31 cellular contexts compared by ENCODE assay signal in genomic region chr2:209029249-209029648, GRCh38.
"Had no signal": no experiment of that assay in that cellular context is flagged by ENCODE, and none has a peak within 500 bp of the region (broad histone marks: within the 10 kb centered on the region; RNA-seq: fewer than 3 reads in every experiment).

No MANE protein-coding gene starts in this region.

- H3K4me3 ChIP-seq: neural progenitor cell, ovary, psoas muscle, skin epidermis, smooth muscle cell, spleen, suprapubic skin, testis, tibial artery, transverse colon, upper lobe of right lung, uterus had no signal

- H3K27ac Mint-ChIP-seq: natural killer cell; nephron; neural progenitor cell; progenitor cell of endocrine pancreas; stimulated activated memory B cell treated with anti-CD40 and anti-IgM and Interleukin-4, amounts not matched to agents 10 μg/mL and 1 μg/mL and 100 μg/mL, for 72 hours; stimulated activated naive CD8-positive, alpha-beta T cell treated with anti-CD3 and anti-CD28 coated beads, Interleukin-15, amount 100 ng/mL, for 72 hours; type B pancreatic cell had no signal

- H3K27ac ChIP-seq: neural progenitor cell, ovary, parathyroid adenoma, psoas muscle, skin epidermis, spleen, suprapubic skin, testis, tibial artery, transverse colon, upper lobe of right lung, uterus had no signal

- H3K4me3 Mint-ChIP-seq: natural killer cell; nephron; neural progenitor cell; stimulated activated memory B cell treated with anti-CD40 and anti-IgM and Interleukin-4, amounts not matched to agents 10 μg/mL and 1 μg/mL and 100 μg/mL, for 72 hours; stimulated activated naive CD8-positive, alpha-beta T cell treated with anti-CD3 and anti-CD28 coated beads, Interleukin-15, amount 100 ng/mL, for 72 hours; type B pancreatic cell had no signal

- H3K36me3 Mint-ChIP-seq: natural killer cell; neural progenitor cell; stimulated activated memory B cell treated with anti-CD40 and anti-IgM and Interleukin-4, amounts not matched to agents 10 μg/mL and 1 μg/mL and 100 μg/mL, for 72 hours; type B pancreatic cell had no signal

- H3K36me3 ChIP-seq: neural progenitor cell, ovary, spleen, suprapubic skin, tibial artery, transverse colon, upper lobe of right lung, uterus had no signal

- H3K27me3 ChIP-seq: neural progenitor cell, ovary, spleen, suprapubic skin, testis, tibial artery, transverse colon, upper lobe of right lung, uterus had no signal

- DNase-seq: natural killer cell; occipital lobe; ovary; posterior cingulate gyrus; psoas muscle; right cardiac atrium; spleen; stimulated activated CD4-positive, alpha-beta T cell treated with anti-CD3 and anti-CD28 coated beads, Interleukin-12 subunit alpha, Interleukin-12 subunit beta, amount 100 ng/mL, for 4 hours; stimulated activated CD4-positive, alpha-beta T cell treated with anti-CD3 and anti-CD28 coated beads, Interleukin-1b, Interleukin-23, amount 100 ng/mL, for 48 hours; stimulated activated CD4-positive, alpha-beta T cell treated with anti-CD3 and anti-CD28 coated beads, Interleukin-4, amount 100 ng/mL, for 1 hour; stimulated activated CD4-positive, alpha-beta T cell treated with anti-CD3 and anti-CD28 coated beads, Interleukin-4, amount 100 ng/mL, for 4 hours; stimulated activated CD8-positive, alpha-beta memory T cell treated with anti-CD3 and anti-CD28 coated beads, Interleukin-4, amount 100 ng/mL, for 48 hours; stimulated activated naive CD4-positive, alpha-beta T cell; stimulated activated naive CD8-positive, alpha-beta T cell treated with anti-CD3 and anti-CD28 coated beads, Interleukin-15, amount 100 ng/mL, for 72 hours; stimulated activated naive CD8-positive, alpha-beta T cell treated with anti-CD3 and anti-CD28 coated beads, Interleukin-15, Interleukin-2, amounts not matched to agents 100 U/mL and 50 U/mL, for 24 hours; substantia nigra; testis; tibial artery; transverse colon; upper lobe of right lung; uterus had no signal

- H3K27me3 Mint-ChIP-seq: progenitor cell of endocrine pancreas; stimulated activated memory B cell treated with anti-CD40 and anti-IgM and Interleukin-4, amounts not matched to agents 10 μg/mL and 1 μg/mL and 100 μg/mL, for 72 hours; stimulated activated naive CD8-positive, alpha-beta T cell treated with anti-CD3 and anti-CD28 coated beads, Interleukin-15, amount 100 ng/mL, for 72 hours; type B pancreatic cell had no signal

- H2AFZ ChIP-seq: neural progenitor cell, parathyroid adenoma had no signal

- H3K4me1 Mint-ChIP-seq: natural killer cell; nephron; neural progenitor cell; stimulated activated memory B cell treated with anti-CD40 and anti-IgM and Interleukin-4, amounts not matched to agents 10 μg/mL and 1 μg/mL and 100 μg/mL, for 72 hours; stimulated activated naive CD8-positive, alpha-beta T cell treated with anti-CD3 and anti-CD28 coated beads, Interleukin-15, amount 100 ng/mL, for 72 hours had no signal

- H3K9ac ChIP-seq: neural progenitor cell, parathyroid adenoma had no signal

- H3K4me1 ChIP-seq: neural progenitor cell, parathyroid adenoma, psoas muscle, spleen, suprapubic skin, testis, tibial artery, transverse colon, upper lobe of right lung, uterus had no signal

- H3K79me2 ChIP-seq: parathyroid adenoma had no signal

- H3K4me2 ChIP-seq: neural progenitor cell, smooth muscle cell had no signal

- ATAC-seq: natural killer cell; psoas muscle; right cardiac atrium; sciatic nerve; stimulated activated memory B cell treated with anti-CD40 and anti-IgM and Interleukin-4, amounts not matched to agents 10 μg/mL and 1 μg/mL and 100 μg/mL, for 72 hours; stimulated activated naive CD8-positive, alpha-beta T cell treated with anti-CD3 and anti-CD28 coated beads, Interleukin-15, amount 100 ng/mL, for 72 hours; stimulated activated naive CD8-positive, alpha-beta T cell treated with anti-CD3 and anti-CD28 coated beads, Interleukin-15, Interleukin-2, amounts not matched to agents 100 U/mL and 50 U/mL, for 24 hours; upper lobe of right lung had no signal

- H3K9me3 ChIP-seq: ovary, psoas muscle, suprapubic skin, testis, tibial artery, transverse colon, upper lobe of right lung, uterus had no signal
